Comparison of ENCODE assay signal across 9 cellular contexts in genomic region chr5:150142800-150143724, GRCh38. TPM values are rescaled to one million over a fixed set of nuclear protein-coding genes. Genes with fewer than 3 reads are reported as not detected.
A peak's percentile ranks its signal among the peaks of the same experiment; 100 is the strongest.
DNase-seq lines count a peak whose midpoint lies in the region; ATAC-seq and TF ChIP-seq lines count a peak whose summit lies in the region.
"Had no signal": no experiment of that assay in that cellular context is flagged by ENCODE, and none has a peak within 500 bp of the region (broad histone marks: within the 10 kb centered on the region; RNA-seq: fewer than 3 reads in every experiment).

No MANE protein-coding gene starts in this region.

- no peaks in the 10 kb centered on the region for H3F3A ChIP-seq in GM23338 (replicated peaks; ENCODE audit: low read depth)

- no peak for TF ChIP-seq CTCF in GM23338 (conservative IDR thresholded peaks at IDR 0.05; ENCODE audit: low read depth in 2 of 2)
- no peak for TF ChIP-seq CTCF in heart right ventricle (IDR thresholded peaks at IDR 0.05)

- 63 to 64% methylated on average over 12 of the region's 12 CpGs for WGBS in heart right ventricle, 2 donors

- no peak overlapping the region; the same call in 2 of the 3 replicates for H3K4me3 Mint-ChIP-seq in GM23338
- H3K4me3 Mint-ChIP-seq: activated naive CD4-positive, alpha-beta T cell treated with anti-CD3 and anti-CD28 coated beads, Interleukin-2, amount 50 U/mL, for 24 hours had no signal

- H3K36me3 ChIP-seq in GM23338 (ENCODE audit: insufficient read depth) = no peaks in the 10 kb centered on the region
- peaks cover 0 to under 1% (median 0%) of the 10 kb centered on the region in 9 donors for H3K36me3 ChIP-seq in heart right ventricle

- no peak overlapping the region for H2AFZ ChIP-seq in GM23338

- intact Hi-C loops in heart right ventricle (cut with DNase I) = no loop called here

- DNase-seq in GM23338 (ENCODE audit: low spot score) (no peak), T1000 (lab: John Stamatoyannopoulos, UW) (peak; percentile 62), heart right ventricle (peak; percentile 74 to 81), skeletal muscle cell (ENCODE audit: low read depth) (peak; percentile 95), hippocampal formation (lab: John Stamatoyannopoulos, UW) (no peak), putamen (ENCODE audit: low spot score) (no peak), NCI-H2196 (lab: John Stamatoyannopoulos, UW; ENCODE audit: unreplicated experiment) (no peak), globus pallidus (ENCODE audit: low spot score) (no peak)

- H3K9me3 ChIP-seq in heart right ventricle = no peaks in the 10 kb centered on the region

- H3K79me2 ChIP-seq in GM23338 (replicated peaks; ENCODE audit: insufficient read depth) = no peaks in the 10 kb centered on the region

- H3K27me3 Mint-ChIP-seq in GM23338 (ENCODE audit: insufficient read depth, low read depth, poor library complexity) = peaks cover 17% of the 10 kb centered on the region
- H3K27me3 Mint-ChIP-seq: activated naive CD4-positive, alpha-beta T cell treated with anti-CD3 and anti-CD28 coated beads, Interleukin-2, amount 50 U/mL, for 24 hours had no signal

- no peaks in the 10 kb centered on the region for H4K20me1 ChIP-seq in GM23338 (replicated peaks; ENCODE audit: insufficient read depth)

- H3K36me3 Mint-ChIP-seq in GM23338 (ENCODE audit: low read depth) = no peaks in the 10 kb centered on the region; the same call in 2 of the 3 replicates
- H3K36me3 Mint-ChIP-seq: activated naive CD4-positive, alpha-beta T cell treated with anti-CD3 and anti-CD28 coated beads, Interleukin-2, amount 50 U/mL, for 24 hours had no signal

- no peak overlapping the region for H3K27ac Mint-ChIP-seq in GM23338
- H3K27ac Mint-ChIP-seq: activated naive CD4-positive, alpha-beta T cell treated with anti-CD3 and anti-CD28 coated beads, Interleukin-2, amount 50 U/mL, for 24 hours had no signal

- no peak overlapping the region for H3K4me3 ChIP-seq in GM23338
- H3K4me3 ChIP-seq in heart right ventricle = peak overlapping the region in 6 of 10 donors; percentile 21 to 38 (median 28)
- peak overlapping the region; percentile 17 for H3K4me3 ChIP-seq in skeletal muscle cell (ENCODE audit: low read depth, low read length)

- no peaks in the 10 kb centered on the region for H3K9me2 ChIP-seq in GM23338 (ENCODE audit: insufficient read depth)

- H3K9me3 Mint-ChIP-seq in GM23338 = no peaks in the 10 kb centered on the region
- H3K9me3 Mint-ChIP-seq: activated naive CD4-positive, alpha-beta T cell treated with anti-CD3 and anti-CD28 coated beads, Interleukin-2, amount 50 U/mL, for 24 hours had no signal

- H3K27me3 ChIP-seq in GM23338 (ENCODE audit: insufficient read depth) = no peaks in the 10 kb centered on the region
- H3K27me3 ChIP-seq in heart right ventricle = no peaks in the 10 kb centered on the region

- H3K4me1 Mint-ChIP-seq in GM23338 = peaks cover 56% of the 10 kb centered on the region
- H3K4me1 Mint-ChIP-seq: activated naive CD4-positive, alpha-beta T cell treated with anti-CD3 and anti-CD28 coated beads, Interleukin-2, amount 50 U/mL, for 24 hours had no signal

- peaks cover 15% of the 10 kb centered on the region for H3K4me1 ChIP-seq in GM23338 (ENCODE audit: insufficient read depth)
- H3K4me1 ChIP-seq in heart right ventricle = peaks cover 40 to 97% (median 78%) of the 10 kb centered on the region in 9 donors

- no peak overlapping the region for H3K4me2 ChIP-seq in GM23338

- ATAC-seq in GM23338 (peak; percentile 5; the same call in 1 of the 3 replicates), heart right ventricle (peak; percentile 38 to 72 (median 57))

- H3K27ac ChIP-seq in GM23338 (ENCODE audit: low read depth) (no peak overlapping the region), heart right ventricle (peak overlapping the region; percentile 78 to 92 (median 87))

TF ChIP-seq in GM23338, 12 proteins besides CTCF, POLR2A, EP300 and RAD21 (continues in another document):
- TF ChIP-seq CREB1 (CRISPR knock-in tag; IDR thresholded peaks at IDR 0.05; ENCODE audit: low read depth) (no peak), ZNF114 (CRISPR knock-in tag; IDR thresholded peaks at IDR 0.05) (no peak), POLR2AphosphoS5 (IDR thresholded peaks at IDR 0.05; ENCODE audit: low read depth) (no peak), ZNF331 (CRISPR knock-in tag; IDR thresholded peaks at IDR 0.05; ENCODE audit: low read depth) (no peak), EZH2 (IDR thresholded peaks at IDR 0.05; ENCODE audit: low read depth, unreplicated experiment) (no peak), STAT1 (IDR thresholded peaks at IDR 0.05; ENCODE audit: unreplicated experiment) (no peak), NANOG (IDR thresholded peaks at IDR 0.05; ENCODE audit: borderline replicate concordance) (no peak), JUNB (IDR thresholded peaks at IDR 0.05; ENCODE audit: unreplicated experiment) (no peak), ZNF462 (CRISPR knock-in tag; IDR thresholded peaks at IDR 0.05) (no peak), EZH2phosphoT487 (IDR thresholded peaks at IDR 0.05; ENCODE audit: unreplicated experiment) (no peak)

RNA-seq across cellular contexts. Expression of gene PDGFRB, which starts 12.6 kb away (rescaled TPM):
- total RNA-seq in GM23338 (2014; rRNA removed; shearing (Covaris generic)) = 7.1 and 11.3 TPM in 2 replicates
- polyA plus RNA-seq in GM23338 (2016; fragmentation: Nextera tagmentation; extraction: Ambion mirVana) (4.1 and 4.5 TPM in 2 replicates), heart right ventricle (10 to 100 TPM; 49.1 to 54.3 TPM)
- 100 to 1,000 TPM in 1 of 10 donors, 10 to 100 TPM in 9; 15.5 to 101 (median 35.9) TPM for total RNA-seq in heart right ventricle

RNA-seq across cellular contexts. Expression of gene CDX1, which starts 23.5 kb away (rescaled TPM):
- total RNA-seq in GM23338 (2014; rRNA removed; shearing (Covaris generic)) = not detected in 2 replicates
- polyA plus RNA-seq in GM23338 (2016; fragmentation: Nextera tagmentation; extraction: Ambion mirVana) (not detected in 2 replicates), heart right ventricle (under 1 TPM in 1 of 2 donors, not detected in 1; 0.13 TPM)
- total RNA-seq in heart right ventricle = under 1 TPM in 1 of 10 donors, not detected in 9; 0.32 TPM

RNA-seq across cellular contexts. Expression of gene SLC6A7, which starts 46.8 kb away (rescaled TPM):
- total RNA-seq in GM23338 (2014; rRNA removed; shearing (Covaris generic)) = not detected in 2 replicates
- not detected in 2 replicates for polyA plus RNA-seq in GM23338 (2016; fragmentation: Nextera tagmentation; extraction: Ambion mirVana)
- not detected for total RNA-seq in heart right ventricle
- not detected for polyA plus RNA-seq in heart right ventricle

RNA-seq across cellular contexts. Expression of gene CSF1R, which starts 56.7 kb away (rescaled TPM):
- not detected in 2 replicates for total RNA-seq in GM23338 (2014; rRNA removed; shearing (Covaris generic))
- polyA plus RNA-seq in GM23338 (2016; fragmentation: Nextera tagmentation; extraction: Ambion mirVana) (0.21 TPM in 1 of 2 replicates, not detected in the other), heart right ventricle (1 to 10 TPM; 4.8 to 6.4 TPM)
- total RNA-seq in heart right ventricle = 10 to 100 TPM in 7 of 10 donors, 1 to 10 TPM in 3; 6.8 to 83.9 (median 11.2) TPM

Comparison
In these comparisons a context has a peak if more than half of its experiments do, and no peak if none do; other contexts are left out.
1. DNase-seq: peak in T1000 (single experiment), heart right ventricle (2 of 2) and skeletal muscle cell (single experiment); none in GM23338 (single experiment), hippocampal formation (0 of 2), putamen (single experiment), NCI-H2196 (single experiment) and globus pallidus (single experiment).